15 cellular contexts compared by ENCODE assay signal in the genomic region with DNA sequence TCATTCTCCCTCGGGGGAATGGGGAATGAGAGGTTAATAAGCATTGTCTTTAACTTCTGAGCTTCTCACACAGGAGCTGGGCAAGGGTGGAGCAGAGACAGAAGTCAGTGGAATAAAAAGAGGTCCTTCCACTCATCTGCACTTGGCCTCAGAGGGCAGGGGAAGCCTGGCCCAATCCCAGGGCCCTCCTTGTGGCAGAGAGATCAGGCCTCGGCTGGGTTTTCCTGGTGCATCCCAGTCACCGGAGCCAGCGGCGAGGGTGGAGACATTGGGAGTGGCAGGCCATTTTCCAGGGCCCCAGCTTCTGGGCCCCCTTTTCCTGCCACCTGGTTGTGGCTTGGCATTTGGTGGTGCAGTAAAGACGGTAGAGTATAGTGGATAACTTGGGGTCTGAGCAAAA. TPM values are rescaled to one million over a fixed set of nuclear protein-coding genes. Genes with fewer than 3 reads are reported as not detected.
DNase-seq lines count a peak whose midpoint lies in the region; ATAC-seq and TF ChIP-seq lines count a peak whose summit lies in the region.
"Had no signal": no experiment of that assay in that cellular context is flagged by ENCODE, and none has a peak within 500 bp of the region (broad histone marks: within the 10 kb centered on the region; RNA-seq: fewer than 3 reads in every experiment).

No MANE protein-coding gene starts in this region.

- TF ChIP-seq POLR2A in stomach (IDR thresholded peaks at IDR 0.05), result no peak

- no peak overlapping the region for H3K4me3 ChIP-seq in BLaER1
- peak overlapping the region; percentile 8 for H3K4me3 ChIP-seq in naive thymus-derived CD4-positive, alpha-beta T cell (ENCODE audit: low read length)
- H3K4me3 ChIP-seq in stomach, result no peak overlapping the region
- H3K4me3 ChIP-seq: cardiac muscle cell, lung had no signal

- 53 to 71% (median 64%) methylated on average over 6 of the region's 6 CpGs for WGBS in stomach, 5 donors

- peaks cover 44% of the 10 kb centered on the region for H3K4me1 Mint-ChIP-seq in activated T-helper 2 cell treated with anti-CD3 and anti-CD28 coated beads, Interferon-gamma antibody, Interleukin-2, Interleukin-4, amounts not matched to agents 10 μg/mL and 5 μg/mL and 100 μg/mL, durations not matched to agents 14 hours and 24 hours and 36 hours (ENCODE audit: low read depth)
- peaks cover 58 to 79% (median 74%) of the 10 kb centered on the region in 7 donors for H3K4me1 Mint-ChIP-seq in naive thymus-derived CD4-positive, alpha-beta T cell

- peaks cover 60% of the 10 kb centered on the region for H4K20me1 ChIP-seq in BLaER1

- H3K4me1 ChIP-seq in BLaER1 (peaks cover 78% of the 10 kb centered on the region), stomach (peaks cover 8 to 28% (median 10%) of the 10 kb centered on the region in 4 donors)
- H3K4me1 ChIP-seq in naive thymus-derived CD4-positive, alpha-beta T cell (ENCODE audit: control insufficient read depth in 2 of 2, insufficient read depth in 2 of 2, low read length in 2 of 2), result peaks cover 24 to 65% of the 10 kb centered on the region in 2 donors
- H3K4me1 ChIP-seq: Caco-2 had no signal

- no peaks in the 10 kb centered on the region for H3K27me3 Mint-ChIP-seq in activated T-helper 2 cell treated with anti-CD3 and anti-CD28 coated beads, Interferon-gamma antibody, Interleukin-2, Interleukin-4, amounts not matched to agents 10 μg/mL and 5 μg/mL and 100 μg/mL, durations not matched to agents 14 hours and 24 hours and 36 hours (ENCODE audit: low read depth)
- H3K27me3 Mint-ChIP-seq in naive thymus-derived CD4-positive, alpha-beta T cell, result no peaks in the 10 kb centered on the region

- peak overlapping the region; percentile 70 for H3K4me2 ChIP-seq in BLaER1

- H3K36me3 ChIP-seq in BLaER1 (peaks cover 41% of the 10 kb centered on the region), stomach (peaks cover 34 to 44% (median 44%) of the 10 kb centered on the region in 4 donors)
- peaks cover 0 to 34% (median 20%) of the 10 kb centered on the region in 3 experiments for H3K36me3 ChIP-seq in naive thymus-derived CD4-positive, alpha-beta T cell (ENCODE audit: control insufficient read depth in 2 of 3, insufficient read depth in 3 of 3, low read length in 3 of 3)

- POLR2A ChIA-PET in naive thymus-derived CD4-positive, alpha-beta T cell (lab: Charles Lee), result interaction anchor here (0.6 to 5.2 kb wide), 15 partner anchors 9 to 209 kb away, joined by 3 to 112 read pairs (median 6); partner anchors contain the start of genes CALM3, DACT3 and PTGIR

- CTCF ChIA-PET in naive thymus-derived CD4-positive, alpha-beta T cell (lab: Charles Lee), result interaction anchor here (0.8 to 9.0 kb wide), 15 partner anchors 9 to 138 kb away, joined by 3 to 137 read pairs (median 5); partner anchors contain the start of genes CALM3 and DACT3

- H3K27me3 ChIP-seq in BLaER1 (no peaks in the 10 kb centered on the region), stomach (no peaks in the 10 kb centered on the region)
- no peaks in the 10 kb centered on the region for H3K27me3 ChIP-seq in naive thymus-derived CD4-positive, alpha-beta T cell (ENCODE audit: control insufficient read depth in 2 of 2, insufficient read depth in 2 of 2, low read length in 2 of 2)
- H3K27me3 ChIP-seq: cardiac muscle cell had no signal

- ATAC-seq in naive thymus-derived CD4-positive, alpha-beta T cell, result no peak
- ATAC-seq in GM21529 (IDR thresholded peaks at IDR 0.05; ENCODE audit: unreplicated experiment), result no peak

- H3K9me3 ChIP-seq in BLaER1, result no peaks in the 10 kb centered on the region
- H3K9me3 ChIP-seq in naive thymus-derived CD4-positive, alpha-beta T cell (ENCODE audit: control insufficient read depth in 2 of 3, low read length in 3 of 3), result no peaks in the 10 kb centered on the region
- H3K9me3 ChIP-seq in stomach, result no peaks in the 10 kb centered on the region
- H3K9me3 ChIP-seq: Caco-2 had no signal

- TF ChIP-seq EP300 in stomach (IDR thresholded peaks at IDR 0.05), result no peak

- DNase-seq in D341Med (ENCODE audit: low spot score) (peak; percentile 25), stomach (no peak), SW480 (ENCODE audit: low spot score) (no peak)
- DNase-seq in activated T-helper 2 cell treated with anti-CD3 and anti-CD28 coated beads, Interferon-gamma antibody, Interleukin-2, Interleukin-4, amounts not matched to agents 10 μg/mL and 5 μg/mL and 100 μg/mL, durations not matched to agents 14 hours and 24 hours and 36 hours (ENCODE audit: low spot score), result no peak
- peak in 1 of 9 donors; percentile 33 for DNase-seq in naive thymus-derived CD4-positive, alpha-beta T cell
- no peak for DNase-seq in central memory CD4-positive, alpha-beta T cell
- DNase-seq: Caco-2, hypothalamus, NCI-H1092 treated with DMSO at 0.1 percent for 48 hours had no signal

- no peak overlapping the region for H3K27ac ChIP-seq in BLaER1
- H3K27ac ChIP-seq in naive thymus-derived CD4-positive, alpha-beta T cell (ENCODE audit: low read depth, low read length), result peak overlapping the region; percentile 76
- no peak overlapping the region for H3K27ac ChIP-seq in stomach

- H3K27ac Mint-ChIP-seq in activated T-helper 2 cell treated with anti-CD3 and anti-CD28 coated beads, Interferon-gamma antibody, Interleukin-2, Interleukin-4, amounts not matched to agents 10 μg/mL and 5 μg/mL and 100 μg/mL, durations not matched to agents 14 hours and 24 hours and 36 hours, result peak overlapping the region; percentile 77
- peak overlapping the region; percentile 86 to 95 (median 92) for H3K27ac Mint-ChIP-seq in naive thymus-derived CD4-positive, alpha-beta T cell

- no peaks in the 10 kb centered on the region for H3K9me3 Mint-ChIP-seq in activated T-helper 2 cell treated with anti-CD3 and anti-CD28 coated beads, Interferon-gamma antibody, Interleukin-2, Interleukin-4, amounts not matched to agents 10 μg/mL and 5 μg/mL and 100 μg/mL, durations not matched to agents 14 hours and 24 hours and 36 hours
- no peaks in the 10 kb centered on the region for H3K9me3 Mint-ChIP-seq in naive thymus-derived CD4-positive, alpha-beta T cell

- no peak for TF ChIP-seq CTCF in stomach (IDR thresholded peaks at IDR 0.05)

- H3K36me3 Mint-ChIP-seq in activated T-helper 2 cell treated with anti-CD3 and anti-CD28 coated beads, Interferon-gamma antibody, Interleukin-2, Interleukin-4, amounts not matched to agents 10 μg/mL and 5 μg/mL and 100 μg/mL, durations not matched to agents 14 hours and 24 hours and 36 hours (ENCODE audit: low read depth), result peaks cover 60% of the 10 kb centered on the region
- peaks cover 11 to 37% (median 21%) of the 10 kb centered on the region in 5 donors for H3K36me3 Mint-ChIP-seq in naive thymus-derived CD4-positive, alpha-beta T cell

- peak overlapping the region; percentile 15 for H3K4me3 Mint-ChIP-seq in activated T-helper 2 cell treated with anti-CD3 and anti-CD28 coated beads, Interferon-gamma antibody, Interleukin-2, Interleukin-4, amounts not matched to agents 10 μg/mL and 5 μg/mL and 100 μg/mL, durations not matched to agents 14 hours and 24 hours and 36 hours (ENCODE audit: low read depth)
- peak overlapping the region; percentile 67 to 86 (median 80) for H3K4me3 Mint-ChIP-seq in naive thymus-derived CD4-positive, alpha-beta T cell

- H3K9ac ChIP-seq in BLaER1, result no peak overlapping the region

- intact Hi-C loops in activated T-helper 2 cell treated with anti-CD3 and anti-CD28 coated beads, Interferon-gamma antibody, Interleukin-2, Interleukin-4, amounts not matched to agents 10 μg/mL and 5 μg/mL and 100 μg/mL, durations not matched to agents 14 hours and 24 hours and 36 hours (cut with micrococcal nuclease), result loop anchor here (1.0 kb wide), 1 partner anchor 8 kb away; no protein-coding TSS in a partner anchor
- intact Hi-C loops in naive thymus-derived CD4-positive, alpha-beta T cell (cut with micrococcal nuclease), result loop anchor here (1.0 to 10.0 kb wide), 7 partner anchors 8 to 727 kb away; partner anchors contain the start of genes IRF2BP1 (in 1 of the 2) and ZC3H4 (in 1 of the 2)
- intact Hi-C loops in stomach (cut with DNase I; ENCODE audit: low total_unique reads), result loop anchor here (5.0 kb wide), 1 partner anchor 51 kb away; the partner anchor contains the start of gene DACT3

RNA-seq across cellular contexts. Expression of gene CALM3, which starts 10.7 kb away (rescaled TPM):
- total RNA-seq in activated T-helper 2 cell treated with anti-CD3 and anti-CD28 coated beads, Interferon-gamma antibody, Interleukin-2, Interleukin-4, amounts not matched to agents 10 μg/mL and 5 μg/mL and 100 μg/mL, durations not matched to agents 14 hours and 24 hours and 36 hours, result 537 and 553 TPM in 2 replicates
- total RNA-seq in naive thymus-derived CD4-positive, alpha-beta T cell, result 100 to 1,000 TPM; 203 to 517 (median 266) TPM
- polyA plus RNA-seq in naive thymus-derived CD4-positive, alpha-beta T cell, result 100 to 1,000 TPM; 242 to 254 TPM
- 100 to 1,000 TPM in 4 of 5 donors, 10 to 100 TPM in 1; 94.7 to 147 (median 106) TPM for total RNA-seq in stomach
- 100 to 1,000 TPM in 2 of 3 donors, 10 to 100 TPM in 1; 84.2 to 203 (median 174) TPM for polyA plus RNA-seq in stomach

RNA-seq across cellular contexts. Expression of gene PTGIR, which starts 13.1 kb away (rescaled TPM):
- 214 and 218 TPM in 2 replicates for total RNA-seq in activated T-helper 2 cell treated with anti-CD3 and anti-CD28 coated beads, Interferon-gamma antibody, Interleukin-2, Interleukin-4, amounts not matched to agents 10 μg/mL and 5 μg/mL and 100 μg/mL, durations not matched to agents 14 hours and 24 hours and 36 hours
- 10 to 100 TPM in 1 of 5 experiments, 1 to 10 TPM in 4; 4.2 to 99.1 (median 4.9) TPM for total RNA-seq in naive thymus-derived CD4-positive, alpha-beta T cell
- 10 to 100 TPM in 1 of 2 donors, 1 to 10 TPM in 1; 5.1 to 13.2 TPM for polyA plus RNA-seq in naive thymus-derived CD4-positive, alpha-beta T cell
- 1 to 10 TPM in 3 of 5 donors, not detected in 2; 1.8 to 6.7 (median 5.8) TPM for total RNA-seq in stomach
- polyA plus RNA-seq in stomach, result 1 to 10 TPM; 1.6 to 1.7 (median 1.6) TPM
- total RNA-seq: Caco-2 had no signal

RNA-seq across cellular contexts. Expression of gene GNG8, which starts 24.2 kb away (rescaled TPM):
- total RNA-seq in activated T-helper 2 cell treated with anti-CD3 and anti-CD28 coated beads, Interferon-gamma antibody, Interleukin-2, Interleukin-4, amounts not matched to agents 10 μg/mL and 5 μg/mL and 100 μg/mL, durations not matched to agents 14 hours and 24 hours and 36 hours, result 21.4 and 29.1 TPM in 2 replicates
- 10 to 100 TPM in 1 of 5 experiments, 1 to 10 TPM in 1, not detected in 3; 3.2 to 12.3 TPM for total RNA-seq in naive thymus-derived CD4-positive, alpha-beta T cell
- polyA plus RNA-seq in naive thymus-derived CD4-positive, alpha-beta T cell, result 1 to 10 TPM in 1 of 2 donors, not detected in 1; 9.7 TPM
- total RNA-seq in stomach, result not detected
- not detected for polyA plus RNA-seq in stomach
- total RNA-seq: Caco-2, cardiac muscle cell, lung, pulmonary artery endothelial cell had no signal
- polyA plus RNA-seq: esophagus, lung had no signal

RNA-seq across cellular contexts. Expression of gene DACT3, which starts 49.2 kb away (rescaled TPM):
- total RNA-seq in activated T-helper 2 cell treated with anti-CD3 and anti-CD28 coated beads, Interferon-gamma antibody, Interleukin-2, Interleukin-4, amounts not matched to agents 10 μg/mL and 5 μg/mL and 100 μg/mL, durations not matched to agents 14 hours and 24 hours and 36 hours, result 6.1 and 6.5 TPM in 2 replicates
- total RNA-seq in naive thymus-derived CD4-positive, alpha-beta T cell, result 1 to 10 TPM in 1 of 5 experiments, under 1 TPM in 3, not detected in 1; 0.11 to 1.3 (median 0.34) TPM
- polyA plus RNA-seq in naive thymus-derived CD4-positive, alpha-beta T cell, result under 1 TPM in 1 of 2 donors, not detected in 1; 0.07 TPM
- total RNA-seq in stomach, result 10 to 100 TPM in 4 of 5 donors, 1 to 10 TPM in 1; 9.7 to 29.9 (median 11.1) TPM
- polyA plus RNA-seq in stomach, result 10 to 100 TPM in 1 of 3 donors, 1 to 10 TPM in 2; 6.1 to 10.5 (median 6.4) TPM
